ENCODE assay signal across 1 cellular context in genomic region chr4:80172203-80172602, GRCh38.
TF ChIP-seq lines count a peak whose summit lies in the region.

No MANE protein-coding gene starts in this region.

TF ChIP-seq in HepG2, 621 proteins besides CTCF, POLR2A, EP300 and RAD21 (continued from another document):
- TF ChIP-seq ZBTB49 (CRISPR knock-in tag; IDR thresholded peaks at IDR 0.05; ENCODE audit: borderline replicate concordance): no peak
- no peak for TF ChIP-seq IRX3 (CRISPR knock-in tag; IDR thresholded peaks at IDR 0.05; ENCODE audit: borderline replicate concordance, low read depth)
- TF ChIP-seq ZSCAN20 (CRISPR knock-in tag; IDR thresholded peaks at IDR 0.05; ENCODE audit: borderline replicate concordance): no peak
- TF ChIP-seq ZNF24 (IDR thresholded peaks at IDR 0.05): no peak
- no peak for TF ChIP-seq ZNF577 (CRISPR knock-in tag; IDR thresholded peaks at IDR 0.05; ENCODE audit: borderline replicate concordance, low read depth)
- TF ChIP-seq RFX1 (IDR thresholded peaks at IDR 0.05): no peak
- no peak for TF ChIP-seq MXD3 (CRISPR knock-in tag; IDR thresholded peaks at IDR 0.05)
- no peak for TF ChIP-seq ZBTB4 (CRISPR knock-in tag; IDR thresholded peaks at IDR 0.05; ENCODE audit: borderline replicate concordance)
